ENCODE assay signal across 20 cellular contexts in genomic region chr14:67332468-67332867, GRCh38.
"Had no signal": no experiment of that assay in that cellular context is flagged by ENCODE, and none has a peak within 500 bp of the region (broad histone marks: within the 10 kb centered on the region; RNA-seq: fewer than 3 reads in every experiment).

No MANE protein-coding gene starts in this region.

- H3K27ac ChIP-seq: lower lobe of right lung, sigmoid colon, stomach, testis, upper lobe of left lung, WERI-Rb-1 had no signal

- H3K27ac Mint-ChIP-seq: activated CD4-positive, alpha-beta memory T cell treated with anti-CD3 and anti-CD28 coated beads, Interleukin-2, amount 10 ng/mL, durations not matched to agents 7 days and 5 days; activated T-cell treated with anti-CD3 and anti-CD28 coated beads, Interleukin-2, amount 50 U/mL, for 24 hours; brain; dendritic cell treated with granulocyte-macrophage colony-stimulating factor and Interleukin-4, amounts not matched to agents 40 ng/mL and 50 ng/mL, for 4 days; T-helper 17 cell had no signal

- H3K4me3 ChIP-seq: lower lobe of right lung, sigmoid colon, stomach, testis, upper lobe of left lung had no signal

- ATAC-seq: activated naive CD4-positive, alpha-beta T cell treated with anti-CD3 and anti-CD28 coated beads, Interleukin-2, amount 50 U/mL, for 72 hours; effector memory CD8-positive, alpha-beta T cell; left colon; lower lobe of right lung; T-helper 17 cell had no signal

- H3K4me3 Mint-ChIP-seq: activated CD4-positive, alpha-beta memory T cell treated with anti-CD3 and anti-CD28 coated beads, Interleukin-2, amount 10 ng/mL, durations not matched to agents 7 days and 5 days; activated T-cell treated with anti-CD3 and anti-CD28 coated beads, Interleukin-2, amount 50 U/mL, for 24 hours; brain; dendritic cell treated with granulocyte-macrophage colony-stimulating factor and Interleukin-4, amounts not matched to agents 40 ng/mL and 50 ng/mL, for 4 days; effector memory CD8-positive, alpha-beta T cell; neural crest cell; T-helper 17 cell had no signal

- H3K27me3 Mint-ChIP-seq: activated CD4-positive, alpha-beta memory T cell treated with anti-CD3 and anti-CD28 coated beads, Interleukin-2, amount 10 ng/mL, durations not matched to agents 7 days and 5 days; activated T-cell treated with anti-CD3 and anti-CD28 coated beads, Interleukin-2, amount 50 U/mL, for 24 hours; brain; dendritic cell treated with granulocyte-macrophage colony-stimulating factor and Interleukin-4, amounts not matched to agents 40 ng/mL and 50 ng/mL, for 4 days; effector memory CD8-positive, alpha-beta T cell; T-helper 17 cell had no signal

- H3K27me3 ChIP-seq: sigmoid colon, stomach, testis, upper lobe of left lung had no signal

- H3K4me1 Mint-ChIP-seq: activated CD4-positive, alpha-beta memory T cell treated with anti-CD3 and anti-CD28 coated beads, Interleukin-2, amount 10 ng/mL, durations not matched to agents 7 days and 5 days; brain had no signal

- DNase-seq: activated CD4-positive, alpha-beta memory T cell treated with anti-CD3 and anti-CD28 coated beads, Interleukin-2, amount 10 ng/mL, durations not matched to agents 7 days and 5 days; activated effector memory CD4-positive, alpha-beta T cell treated with Interleukin-2 at 50 U/mL for 16 hours; activated T-cell treated with anti-CD3 and anti-CD28 coated beads, Interleukin-2, amount 50 U/mL, for 24 hours; amygdala; cerebellar nuclear complex; effector memory CD8-positive, alpha-beta T cell; head of caudate nucleus; left colon; lower lobe of right lung; sigmoid colon; stimulated activated CD4-positive, alpha-beta T cell treated with anti-CD3 and anti-CD28 coated beads, Interleukin-1b, Interleukin-23, amount 100 ng/mL, for 48 hours; stomach; T-helper 17 cell; testis; upper lobe of left lung; WERI-Rb-1 had no signal

- H3K9me3 ChIP-seq: lower lobe of right lung, sigmoid colon, stomach, testis, upper lobe of left lung had no signal

- H3K4me1 ChIP-seq: lower lobe of right lung, sigmoid colon, stomach, testis, upper lobe of left lung had no signal

- H3K9me3 Mint-ChIP-seq: activated CD4-positive, alpha-beta memory T cell treated with anti-CD3 and anti-CD28 coated beads, Interleukin-2, amount 10 ng/mL, durations not matched to agents 7 days and 5 days; activated naive CD4-positive, alpha-beta T cell treated with anti-CD3 and anti-CD28 coated beads, Interleukin-2, amount 50 U/mL, for 72 hours; activated T-cell treated with anti-CD3 and anti-CD28 coated beads, Interleukin-2, amount 50 U/mL, for 24 hours; dendritic cell treated with granulocyte-macrophage colony-stimulating factor and Interleukin-4, amounts not matched to agents 40 ng/mL and 50 ng/mL, for 4 days; effector memory CD8-positive, alpha-beta T cell; neural crest cell had no signal
